In genomic region chr11:90222459-90223247, GRCh38 we compare ENCODE assay signal across 8 cellular contexts. TPM values are rescaled to one million over a fixed set of nuclear protein-coding genes. Genes with fewer than 3 reads are reported as not detected.
DNase-seq lines count a peak whose midpoint lies in the region; FAIRE-seq and TF ChIP-seq lines count a peak whose summit lies in the region.

TSS of gene CHORDC1 (minus strand) at chr11:90223049. CDS start at chr11:90222954, 95 bp downstream.

- DNase-seq in GF-D8 (lab: John Stamatoyannopoulos, UW) (peak; percentile 86), HCEC 1CT (peak; percentile 81), MM.1S (peak; percentile 95), SJSA1 (ENCODE audit: low read depth in 1 of 2, low spot score in 2 of 2) (peak; percentile 69 to 83), frontal cortex (ENCODE audit: low spot score in 2 of 2) (peak; percentile 80 to 86)
- peak; percentile 72 to 85 (median 80) for DNase-seq in activated naive CD4-positive, alpha-beta T cell (lab: John Stamatoyannopoulos, UW)

- H3K27me3 ChIP-seq in MM.1S (replicated peaks; ENCODE audit: insufficient read depth, low read length) (no peaks in the 10 kb centered on the region), SJSA1 (replicated peaks) (no peaks in the 10 kb centered on the region), neuron (ENCODE audit: insufficient read depth, low read length) (no peaks in the 10 kb centered on the region), subcutaneous abdominal adipose tissue (ENCODE audit: control insufficient read depth in 5 of 5, insufficient read depth in 4 of 5, low read length in 5 of 5) (no peaks in the 10 kb centered on the region)

- H2AFZ ChIP-seq in MM.1S (ENCODE audit: low read length) (peak within 1 kb of the TSS; percentile 97), neuron (ENCODE audit: low read depth, low read length) (peak within 1 kb of the TSS; percentile 72)

- H3K4me3 ChIP-seq in MM.1S (ENCODE audit: low read length) (peak within 1 kb of the TSS; percentile 92), SJSA1 (peak within 1 kb of the TSS; percentile 87), neuron (ENCODE audit: low read length) (peak within 1 kb of the TSS; percentile 84), subcutaneous abdominal adipose tissue (ENCODE audit: low read depth in 1 of 5, low read length in 5 of 5) (peak within 1 kb of the TSS; percentile 91 to 97 (median 91))

- peaks cover 59% of the 10 kb centered on the region for H3K79me2 ChIP-seq in MM.1S (ENCODE audit: low read length)

- H3K36me3 ChIP-seq in MM.1S (replicated peaks; ENCODE audit: insufficient read depth, low read length) (peaks cover 7% of the 10 kb centered on the region; the same call in 1 of the 2 replicates), SJSA1 (peaks cover 15% of the 10 kb centered on the region), neuron (ENCODE audit: insufficient read depth, low read length) (no peaks in the 10 kb centered on the region), subcutaneous abdominal adipose tissue (ENCODE audit: control insufficient read depth in 5 of 5, insufficient read depth in 5 of 5, low read length in 5 of 5) (no peaks in the 10 kb centered on the region)

- peak within 1 kb of the TSS; percentile 84 for H3K4me2 ChIP-seq in MM.1S (ENCODE audit: low read depth, low read length)

- no peaks in the 10 kb centered on the region for H3F3A ChIP-seq in MM.1S (ENCODE audit: insufficient read depth, low read length)

- no peak for TF ChIP-seq CTCF in MM.1S (IDR thresholded peaks at IDR 0.05; ENCODE audit: low read length)

- H3K9ac ChIP-seq in MM.1S (ENCODE audit: low read length) (peak within 1 kb of the TSS; percentile 71), subcutaneous abdominal adipose tissue (ENCODE audit: low read length in 5 of 5) (peak within 1 kb of the TSS; percentile 88 to 98 (median 97))

- no peak for FAIRE-seq in frontal cortex (lab: Jason Lieb, UNC)

- H3K27ac ChIP-seq in MM.1S (ENCODE audit: low read length) (peak within 1 kb of the TSS; percentile 63; the same call in 1 of the 2 replicates), SJSA1 (peak within 1 kb of the TSS; percentile 76), subcutaneous abdominal adipose tissue (ENCODE audit: low read depth, low read length) (peak within 1 kb of the TSS; percentile 96)

- H3K4me1 ChIP-seq in MM.1S (ENCODE audit: low read length) = peaks cover 19% of the 10 kb centered on the region; the same call in 1 of the 2 replicates
- peaks cover 12% of the 10 kb centered on the region for H3K4me1 ChIP-seq in SJSA1 (replicated peaks)
- H3K4me1 ChIP-seq in neuron (ENCODE audit: insufficient read depth, low read length) = peaks cover 26% of the 10 kb centered on the region
- peaks cover 0 to 35% (median 30%) of the 10 kb centered on the region in 5 donors for H3K4me1 ChIP-seq in subcutaneous abdominal adipose tissue (ENCODE audit: control insufficient read depth in 5 of 5, insufficient read depth in 5 of 5, low read length in 5 of 5)

- H3K9me2 ChIP-seq in MM.1S (replicated peaks; ENCODE audit: insufficient read depth, low read length) = no peaks in the 10 kb centered on the region

- peaks cover 13% of the 10 kb centered on the region; the same call in 1 of the 2 replicates for H4K20me1 ChIP-seq in MM.1S (ENCODE audit: insufficient read depth, low read length)

- H3K9me3 ChIP-seq in MM.1S (replicated peaks; ENCODE audit: insufficient read depth, low read length) = no peaks in the 10 kb centered on the region
- no peaks in the 10 kb centered on the region for H3K9me3 ChIP-seq in SJSA1 (replicated peaks)
- H3K9me3 ChIP-seq in neuron (ENCODE audit: low read length) = no peaks in the 10 kb centered on the region
- H3K9me3 ChIP-seq in subcutaneous abdominal adipose tissue (ENCODE audit: control insufficient read depth in 5 of 5, low read length in 5 of 5) = no peaks in the 10 kb centered on the region

RNA-seq across cellular contexts. Expression of gene CHORDC1, which starts in this region (rescaled TPM):
- 27.0 and 29.5 TPM in 2 replicates for total RNA-seq in SJSA1 (2014; rRNA removed; shearing (Covaris generic))
- total RNA-seq in frontal cortex = 46.9 TPM

Comparison
In these comparisons a context has a peak if more than half of its experiments do, and no peak if none do; other contexts are left out.
1. Peak in every context shown above with its lines: DNase-seq, H3K4me3 ChIP-seq and H3K27ac ChIP-seq.